In the genomic region with DNA sequence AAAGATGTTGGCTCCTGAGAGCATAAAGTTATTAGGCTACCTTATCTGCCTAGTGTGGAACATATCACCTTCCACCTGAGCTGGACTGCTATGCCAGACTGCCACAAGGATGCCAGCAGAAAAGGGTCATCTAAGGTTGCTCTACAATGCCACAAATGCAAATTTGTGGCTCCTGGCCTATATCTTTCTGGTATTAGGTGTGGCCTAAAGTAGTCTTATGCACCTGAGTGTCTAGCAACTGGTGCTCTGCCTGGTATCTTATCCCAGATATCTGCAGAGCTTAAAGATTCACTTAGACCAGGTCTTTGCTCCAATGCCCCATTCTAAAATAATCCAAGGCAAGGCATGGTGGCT, we compare ENCODE assay signal across 32 cellular contexts.
"Had no signal": no experiment of that assay in that cellular context is flagged by ENCODE, and none has a peak within 500 bp of the region (broad histone marks: within the 10 kb centered on the region; RNA-seq: fewer than 3 reads in every experiment).

No MANE protein-coding gene starts in this region.

- DNase-seq: activated CD4-positive, alpha-beta memory T cell treated with anti-CD3 and anti-CD28 coated beads, Interleukin-2, amount 10 ng/mL, durations not matched to agents 7 days and 5 days; activated CD4-positive, alpha-beta T cell treated with anti-CD3 and anti-CD28 coated beads, Interleukin-2, amount 10 ng/mL, durations not matched to agents 7 days and 5 days; activated CD4-positive, CD25-positive, alpha-beta regulatory T cell; activated gamma-delta T cell; activated naive CD4-positive, alpha-beta T cell treated with anti-CD3 and anti-CD28 coated beads for 36 hours; activated T-cell treated with anti-CD3 and anti-CD28 coated beads for 4 hours; activated T-cell treated with anti-CD3 and anti-CD28 coated beads, Interleukin-2, amount 50 U/mL, for 48 hours; amygdala; brain microvascular endothelial cell; NCI-H1048; NCI-H146; NCI-H187 treated with DMSO at 0.1 percent for 48 hours; NCI-H2081 treated with DMSO at 0.1 percent for 48 hours; NCI-H2171; NCI-H2227 treated with DMSO at 0.1 percent for 48 hours; NCI-H446 treated with DMSO at 0.1 percent for 48 hours; NCI-H524 treated with DMSO at 0.1 percent for 48 hours; NCI-H748 treated with DMSO at 0.1 percent for 48 hours; NK-92 treated with Interleukin-12 subunit alpha and Interleukin-12 subunit beta, amount 100 ng/mL, for 24 hours; RPMI8226; T-cell; T-helper 2 cell; T1000 had no signal

- H3K4me1 Mint-ChIP-seq: activated CD4-positive, alpha-beta memory T cell treated with anti-CD3 and anti-CD28 coated beads, Interleukin-2, amount 10 ng/mL, durations not matched to agents 7 days and 5 days; activated CD4-positive, alpha-beta T cell treated with anti-CD3 and anti-CD28 coated beads, Interleukin-2, amount 10 ng/mL, durations not matched to agents 7 days and 5 days; activated T-helper 17 cell treated with anti-CD3 and anti-CD28 coated beads, Interleukin-2, amount 50 U/mL, for 72 hours; T-cell had no signal

- H3K27ac ChIP-seq: brain microvascular endothelial cell, cardiac muscle cell, SK-N-MC had no signal

- H3K27me3 Mint-ChIP-seq: activated CD4-positive, alpha-beta memory T cell treated with anti-CD3 and anti-CD28 coated beads, Interleukin-2, amount 10 ng/mL, durations not matched to agents 7 days and 5 days; activated CD4-positive, alpha-beta T cell treated with anti-CD3 and anti-CD28 coated beads, Interleukin-2, amount 10 ng/mL, durations not matched to agents 7 days and 5 days; activated naive CD8-positive, alpha-beta T cell; activated T-helper 17 cell treated with anti-CD3 and anti-CD28 coated beads, Interleukin-2, amount 50 U/mL, for 72 hours; T-cell had no signal

- H3K27ac Mint-ChIP-seq: activated CD4-positive, alpha-beta memory T cell treated with anti-CD3 and anti-CD28 coated beads, Interleukin-2, amount 10 ng/mL, durations not matched to agents 7 days and 5 days; activated CD4-positive, alpha-beta T cell treated with anti-CD3 and anti-CD28 coated beads, Interleukin-2, amount 10 ng/mL, durations not matched to agents 7 days and 5 days; activated naive CD4-positive, alpha-beta T cell treated with anti-CD3 and anti-CD28 coated beads for 36 hours; activated naive CD8-positive, alpha-beta T cell; activated T-helper 17 cell treated with anti-CD3 and anti-CD28 coated beads, Interleukin-2, amount 50 U/mL, for 72 hours; T-cell had no signal

- H3K9me3 Mint-ChIP-seq: activated CD4-positive, alpha-beta memory T cell treated with anti-CD3 and anti-CD28 coated beads, Interleukin-2, amount 10 ng/mL, durations not matched to agents 7 days and 5 days; activated CD4-positive, alpha-beta T cell treated with anti-CD3 and anti-CD28 coated beads, Interleukin-2, amount 10 ng/mL, durations not matched to agents 7 days and 5 days; activated naive CD4-positive, alpha-beta T cell treated with anti-CD3 and anti-CD28 coated beads for 36 hours; activated T-helper 17 cell treated with anti-CD3 and anti-CD28 coated beads, Interleukin-2, amount 50 U/mL, for 72 hours; T-cell had no signal

- H3K27me3 ChIP-seq: brain microvascular endothelial cell, cardiac muscle cell had no signal

- H3K4me3 ChIP-seq: cardiac muscle cell, SK-N-MC had no signal

- FAIRE-seq: astrocyte, colon, TTC549 had no signal

- H3K36me3 ChIP-seq: brain microvascular endothelial cell, cardiac muscle cell had no signal

- ATAC-seq: activated T-helper 17 cell treated with anti-CD3 and anti-CD28 coated beads, Interleukin-2, amount 50 U/mL, for 72 hours; Panc1; Right ventricle myocardium inferior; T-cell had no signal

- H3K4me3 Mint-ChIP-seq: activated CD4-positive, alpha-beta memory T cell treated with anti-CD3 and anti-CD28 coated beads, Interleukin-2, amount 10 ng/mL, durations not matched to agents 7 days and 5 days; activated CD4-positive, alpha-beta T cell treated with anti-CD3 and anti-CD28 coated beads, Interleukin-2, amount 10 ng/mL, durations not matched to agents 7 days and 5 days; activated naive CD4-positive, alpha-beta T cell treated with anti-CD3 and anti-CD28 coated beads for 36 hours; activated naive CD8-positive, alpha-beta T cell; activated T-helper 17 cell treated with anti-CD3 and anti-CD28 coated beads, Interleukin-2, amount 50 U/mL, for 72 hours; T-cell had no signal
